ENCODE assay signal across 5 cellular contexts in the genomic region with DNA sequence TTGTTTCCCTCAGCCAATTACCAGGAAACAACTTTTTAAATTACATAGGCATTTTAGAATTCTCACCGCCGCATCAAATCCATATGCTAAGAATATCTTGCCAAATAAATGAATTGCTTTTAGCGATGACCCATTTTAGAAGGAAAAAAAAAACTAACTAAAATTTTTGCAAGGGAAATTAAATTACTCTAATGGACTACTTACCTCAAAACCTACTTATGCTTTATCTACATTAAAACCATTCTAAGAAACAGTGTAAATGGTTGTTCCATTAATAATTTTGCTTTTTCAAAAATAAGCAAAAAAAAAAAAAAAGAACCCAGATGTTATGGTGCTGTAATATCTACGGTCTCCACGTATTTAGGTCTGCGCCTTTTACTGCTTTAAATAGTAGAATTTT. TPM values are rescaled to one million over a fixed set of nuclear protein-coding genes. Genes with fewer than 3 reads are reported as not detected.
"Had no signal": no experiment of that assay in that cellular context is flagged by ENCODE, and none has a peak within 500 bp of the region (broad histone marks: within the 10 kb centered on the region; RNA-seq: fewer than 3 reads in every experiment).

No MANE protein-coding gene starts in this region.

- DNase-seq: IMR-90 had no signal

- H3K4me3 ChIP-seq: K562 had no signal

- H3K4me1 Mint-ChIP-seq: IgD-negative memory B cell had no signal

- ATAC-seq: HepG2, K562 had no signal

- H3K27ac ChIP-seq: HL-60 had no signal

- H3K36me3 Mint-ChIP-seq: IgD-negative memory B cell had no signal

- H3K27ac Mint-ChIP-seq: IgD-negative memory B cell had no signal

- H3K4me3 Mint-ChIP-seq: IgD-negative memory B cell had no signal

RNA-seq across cellular contexts. Expression of a gene that starts 27.4 kb away (rescaled TPM):
- polyA plus RNA-seq: HepG2 had no signal
